In genomic region chr10:3827768-3828403, GRCh38 we compare ENCODE assay signal across 12 cellular contexts. TPM values are rescaled to one million over a fixed set of nuclear protein-coding genes. Genes with fewer than 3 reads are reported as not detected.
DNase-seq lines count a peak whose midpoint lies in the region; ATAC-seq, FAIRE-seq and TF ChIP-seq lines count a peak whose summit lies in the region.
"Had no signal": no experiment of that assay in that cellular context is flagged by ENCODE, and none has a peak within 500 bp of the region (broad histone marks: within the 10 kb centered on the region; RNA-seq: fewer than 3 reads in every experiment).

No MANE protein-coding gene starts in this region.

- H3K4me3 ChIP-seq in ascending aorta: no peak overlapping the region
- H3K4me3 ChIP-seq in mesenchymal stem cell (ENCODE audit: insufficient read depth in 1 of 2, low read depth in 1 of 2, low read length in 2 of 2): peak overlapping the region in 1 of 2 experiments; percentile 77
- H3K4me3 ChIP-seq in thoracic aorta: peak overlapping the region; percentile 71

- H3K9me3 ChIP-seq in ascending aorta (no peaks in the 10 kb centered on the region), mesenchymal stem cell (ENCODE audit: control insufficient read depth, low read length) (no peaks in the 10 kb centered on the region), thoracic aorta (no peaks in the 10 kb centered on the region)
- H3K9me3 ChIP-seq: SK-N-SH had no signal

- intact Hi-C loops in activated CD4-positive, alpha-beta T cell treated with anti-CD3 and anti-CD28 coated beads for 36 hours (cut with DNase I, micrococcal nuclease): loop anchor here (1.0 to 2.0 kb wide), 6 partner anchors 17 to 47 kb away; partner anchors contain the start of gene KLF6 (in 1 of the 2)
- intact Hi-C loops in ascending aorta (cut with DNase I): loop anchor here (2.0 kb wide), 1 partner anchor 17 kb away; no protein-coding TSS in a partner anchor

- H3K14ac ChIP-seq in mesenchymal stem cell (ENCODE audit: low read length in 2 of 2): peak overlapping the region in 1 of 2 experiments; percentile 75

- no peaks in the 10 kb centered on the region for H3K9me3 Mint-ChIP-seq in activated CD4-positive, alpha-beta T cell treated with anti-CD3 and anti-CD28 coated beads for 36 hours (ENCODE audit: low read depth)

- WGBS in mesenchymal stem cell: 97% methylated on average over 27 of the region's 27 CpGs

- peak overlapping the region; percentile 13 to 21 for H3K4ac ChIP-seq in mesenchymal stem cell (ENCODE audit: low read depth in 1 of 2, low read length in 2 of 2)

- no peak overlapping the region for H3K23ac ChIP-seq in mesenchymal stem cell (ENCODE audit: low read length in 2 of 2)

- no peak overlapping the region for H3K4me2 ChIP-seq in mesenchymal stem cell (ENCODE audit: low read length, poor library complexity, severe bottlenecking)

- no peaks in the 10 kb centered on the region for H3K27me3 Mint-ChIP-seq in activated CD4-positive, alpha-beta T cell treated with anti-CD3 and anti-CD28 coated beads for 36 hours

- no peaks in the 10 kb centered on the region for H3K27me3 ChIP-seq in ascending aorta
- H3K27me3 ChIP-seq in mesenchymal stem cell (ENCODE audit: control insufficient read depth in 1 of 2, insufficient read depth in 1 of 2, low read length in 2 of 2): no peaks in the 10 kb centered on the region
- H3K27me3 ChIP-seq in thoracic aorta (replicated peaks; ENCODE audit: insufficient read depth): no peaks in the 10 kb centered on the region

- H3K4me1 ChIP-seq in ascending aorta: peaks cover 0 to 16% of the 10 kb centered on the region in 2 donors
- H3K4me1 ChIP-seq in mesenchymal stem cell (ENCODE audit: control insufficient read depth, insufficient read depth, low read depth, low read length): peaks cover 25% of the 10 kb centered on the region
- peaks cover 23 to 31% of the 10 kb centered on the region in 2 donors for H3K4me1 ChIP-seq in thoracic aorta (ENCODE audit: control insufficient read depth in 1 of 2, low read depth in 2 of 2)

- H2AFZ ChIP-seq in mesenchymal stem cell (ENCODE audit: low read depth, low read length): no peak overlapping the region

- no peak for ATAC-seq in activated CD4-positive, alpha-beta T cell treated with anti-CD3 and anti-CD28 coated beads for 36 hours
- no peak for ATAC-seq in thoracic aorta (ENCODE audit: insufficient number of reproducible peaks, low FRiP score, low read depth)

- CTCF ChIA-PET in activated CD4-positive, alpha-beta T cell treated with anti-CD3 and anti-CD28 coated beads for 36 hours (lab: Charles Lee): interaction anchor here (0.9 to 1.8 kb wide), 2 partner anchors 11 to 12 kb away, joined by 4 to 5 read pairs; no protein-coding TSS in a partner anchor

- H3K9ac ChIP-seq in mesenchymal stem cell (ENCODE audit: low read length): peak overlapping the region; percentile 97
- H3K9ac ChIP-seq: parathyroid adenoma had no signal

- peak overlapping the region; percentile 60 to 98 for H3K18ac ChIP-seq in mesenchymal stem cell (ENCODE audit: low read depth in 1 of 2, low read length in 2 of 2)

- H4K8ac ChIP-seq in mesenchymal stem cell (ENCODE audit: low read length): peak overlapping the region; percentile 49

- H3K27ac ChIP-seq in ascending aorta: peak overlapping the region; percentile 69
- H3K27ac ChIP-seq in mesenchymal stem cell (ENCODE audit: low read length, poor library complexity, severe bottlenecking): peak overlapping the region; percentile 51
- peak overlapping the region in 1 of 2 donors; percentile 78 for H3K27ac ChIP-seq in thoracic aorta

- H2AK5ac ChIP-seq in mesenchymal stem cell (ENCODE audit: low read length, severe bottlenecking): peak overlapping the region; percentile 7

- peak overlapping the region; percentile 84 for H4K91ac ChIP-seq in mesenchymal stem cell (ENCODE audit: low read length)

- POLR2A ChIA-PET in activated CD4-positive, alpha-beta T cell treated with anti-CD3 and anti-CD28 coated beads for 36 hours (lab: Charles Lee): interaction anchor here (0.8 to 2.3 kb wide), 6 partner anchors 17 to 51 kb away, joined by 3 to 26 read pairs (median 7); partner anchors contain the start of gene KLF6

- no peaks in the 10 kb centered on the region for H3K36me3 Mint-ChIP-seq in activated CD4-positive, alpha-beta T cell treated with anti-CD3 and anti-CD28 coated beads for 36 hours (ENCODE audit: low read depth)

- H3K27ac Mint-ChIP-seq in activated CD4-positive, alpha-beta T cell treated with anti-CD3 and anti-CD28 coated beads for 36 hours: peak overlapping the region; percentile 98

- no peak overlapping the region for H2BK120ac ChIP-seq in mesenchymal stem cell (ENCODE audit: low read depth, low read length)

- peaks cover 2% of the 10 kb centered on the region for H3K79me1 ChIP-seq in mesenchymal stem cell (replicated peaks; ENCODE audit: low read length, poor library complexity, severe bottlenecking)

- H3K36me3 ChIP-seq in ascending aorta (no peaks in the 10 kb centered on the region), mesenchymal stem cell (ENCODE audit: control insufficient read depth in 1 of 2, insufficient read depth in 2 of 2, low read depth in 1 of 2, low read length in 2 of 2) (no peaks in the 10 kb centered on the region), thoracic aorta (no peaks in the 10 kb centered on the region)

- H3K4me3 Mint-ChIP-seq in activated CD4-positive, alpha-beta T cell treated with anti-CD3 and anti-CD28 coated beads for 36 hours: peak overlapping the region; percentile 56

- H2BK12ac ChIP-seq in mesenchymal stem cell (ENCODE audit: low read length in 2 of 2): peak overlapping the region; percentile 42 to 73

- no peak for DNase-seq in activated CD4-positive, alpha-beta T cell treated with anti-CD3 and anti-CD28 coated beads for 36 hours
- no peak for DNase-seq in activated CD4-positive, alpha-beta T cell treated with anti-CD3 and anti-CD28 coated beads, Interleukin-2, amount 50 U/mL, for 4 hours
- DNase-seq in ascending aorta (ENCODE audit: low spot score in 2 of 2) (no peak), mesenchymal stem cell (no peak), thoracic aorta (ENCODE audit: low spot score) (no peak), NCI-H774 (lab: John Stamatoyannopoulos, UW) (no peak), D721Med (ENCODE audit: insufficient read length, low spot score) (no peak), DMS153 treated with DMSO at 0.1 percent for 48 hours (lab: John Stamatoyannopoulos, UW; ENCODE audit: unreplicated experiment) (no peak)
- DNase-seq: ACHN, NCI-H2081, SK-N-SH had no signal

- H2BK5ac ChIP-seq in mesenchymal stem cell (ENCODE audit: low read depth, low read length, poor library complexity, severe bottlenecking): no peak overlapping the region

- no peak for TF ChIP-seq CTCF in ascending aorta (IDR thresholded peaks at IDR 0.05)
- TF ChIP-seq CTCF in thoracic aorta (IDR thresholded peaks at IDR 0.05): no peak
- TF ChIP-seq CTCF in D721Med (IDR thresholded peaks at IDR 0.05; ENCODE audit: insufficient read depth, missing control alignments): no peak

- no peak overlapping the region for H2BK15ac ChIP-seq in mesenchymal stem cell (ENCODE audit: low read depth, poor library complexity, severe bottlenecking)

- H3K4me1 Mint-ChIP-seq in activated CD4-positive, alpha-beta T cell treated with anti-CD3 and anti-CD28 coated beads for 36 hours: peaks cover 59% of the 10 kb centered on the region

- FAIRE-seq in D721Med (lab: Jason Lieb, UNC): no peak

RNA-seq across cellular contexts. Expression of gene KLF6, which starts 42.9 kb away (rescaled TPM):
- 100 to 1,000 TPM; 107 to 114 TPM for total RNA-seq in activated CD4-positive, alpha-beta T cell treated with anti-CD3 and anti-CD28 coated beads for 36 hours
- 144 TPM for total RNA-seq in ascending aorta
- polyA plus RNA-seq in mesenchymal stem cell (2013, experiment 1 of 2): 195 TPM
- polyA plus RNA-seq in mesenchymal stem cell (2013, experiment 2 of 2): 183 TPM
- 100 to 1,000 TPM; 170 to 201 TPM for total RNA-seq in thoracic aorta
